ENCODE assay signal across 13 cellular contexts in genomic region chr1:43066578-43066977, GRCh38.
"Had no signal": no experiment of that assay in that cellular context is flagged by ENCODE, and none has a peak within 500 bp of the region (broad histone marks: within the 10 kb centered on the region; RNA-seq: fewer than 3 reads in every experiment).

No MANE protein-coding gene starts in this region.

- H3K36me3 Mint-ChIP-seq: activated naive CD8-positive, alpha-beta T cell treated with anti-CD3 and anti-CD28 coated beads, Interleukin-2, amount 10 ng/mL, durations not matched to agents 7 days and 5 days had no signal

- H3K9me3 Mint-ChIP-seq: activated naive CD8-positive, alpha-beta T cell treated with anti-CD3 and anti-CD28 coated beads, Interleukin-2, amount 10 ng/mL, durations not matched to agents 7 days and 5 days; activated T-cell treated with anti-CD3 and anti-CD28 coated beads, Interleukin-2, amount 50 U/mL, for 4 hours; stimulated activated naive CD8-positive, alpha-beta T cell treated with anti-CD3 and anti-CD28 coated beads, Interleukin-15, amount 100 ng/mL, for 72 hours had no signal

- H3K27me3 Mint-ChIP-seq: stimulated activated naive CD8-positive, alpha-beta T cell treated with anti-CD3 and anti-CD28 coated beads, Interleukin-15, amount 100 ng/mL, for 72 hours had no signal

- H3K9me3 ChIP-seq: ascending aorta, heart left ventricle, left lung, testis had no signal

- H3K27ac ChIP-seq: ascending aorta, heart left ventricle, left lung, testis had no signal

- DNase-seq: activated CD4-positive, alpha-beta T cell treated with anti-CD3 and anti-CD28 coated beads, Interleukin-2, amount 50 U/mL, for 48 hours; activated gamma-delta T cell treated with Interleukin-2 at 50 U/mL for 16 hours; activated naive CD8-positive, alpha-beta T cell treated with anti-CD3 and anti-CD28 coated beads, Interleukin-2, amount 10 ng/mL, durations not matched to agents 7 days and 5 days; activated T-cell treated with anti-CD3 and anti-CD28 coated beads, Interleukin-2, amount 50 U/mL, for 4 hours; foreskin melanocyte; heart left ventricle; left lung; stimulated activated CD4-positive, alpha-beta T cell treated with anti-CD3 and anti-CD28 coated beads, Interleukin-4, amount 100 ng/mL, for 24 hours; stimulated activated naive CD8-positive, alpha-beta T cell treated with anti-CD3 and anti-CD28 coated beads, Interleukin-15, amount 100 ng/mL, for 72 hours; T-helper 2 cell; testis had no signal

- ATAC-seq: activated CD4-positive, CD25-positive, alpha-beta regulatory T cell treated with anti-CD3 and anti-CD28 coated beads, Interleukin-2, amount 50 U/mL, for 24 hours; activated T-cell treated with anti-CD3 and anti-CD28 coated beads, Interleukin-2, amount 50 U/mL, for 4 hours; heart left ventricle; left lung; stimulated activated naive CD8-positive, alpha-beta T cell treated with anti-CD3 and anti-CD28 coated beads, Interleukin-15, amount 100 ng/mL, for 72 hours had no signal

- H3K4me3 Mint-ChIP-seq: activated naive CD8-positive, alpha-beta T cell treated with anti-CD3 and anti-CD28 coated beads, Interleukin-2, amount 10 ng/mL, durations not matched to agents 7 days and 5 days; activated T-cell treated with anti-CD3 and anti-CD28 coated beads, Interleukin-2, amount 50 U/mL, for 4 hours; stimulated activated naive CD8-positive, alpha-beta T cell treated with anti-CD3 and anti-CD28 coated beads, Interleukin-15, amount 100 ng/mL, for 72 hours had no signal

- H3K27ac Mint-ChIP-seq: activated naive CD8-positive, alpha-beta T cell treated with anti-CD3 and anti-CD28 coated beads, Interleukin-2, amount 10 ng/mL, durations not matched to agents 7 days and 5 days; stimulated activated naive CD8-positive, alpha-beta T cell treated with anti-CD3 and anti-CD28 coated beads, Interleukin-15, amount 100 ng/mL, for 72 hours had no signal

- H3K27me3 ChIP-seq: ascending aorta, testis had no signal
